Comparison of ENCODE assay signal across 23 cellular contexts in the genomic region with DNA sequence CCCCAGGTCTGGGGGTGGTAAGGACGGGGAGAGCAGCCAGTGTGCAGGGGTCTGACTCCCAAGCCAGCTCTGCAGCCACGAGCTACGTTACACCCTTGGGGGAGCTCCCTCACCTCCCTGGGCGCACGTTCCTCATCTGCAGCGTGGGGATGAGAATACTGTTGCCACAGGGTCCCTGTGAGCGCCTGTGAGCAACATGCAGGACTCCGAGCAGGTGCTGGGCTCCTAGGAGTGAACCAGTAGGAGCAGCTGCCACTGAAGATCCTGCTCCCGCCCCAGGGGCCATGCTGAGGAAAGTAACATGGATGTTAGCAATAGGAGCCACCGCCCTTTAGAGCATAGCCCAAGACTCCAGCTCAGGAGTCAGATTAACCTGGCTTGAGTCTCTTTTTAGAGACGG. TPM values are rescaled to one million over a fixed set of nuclear protein-coding genes. Genes with fewer than 3 reads are reported as not detected.
"Had no signal": no experiment of that assay in that cellular context is flagged by ENCODE, and none has a peak within 500 bp of the region (broad histone marks: within the 10 kb centered on the region; RNA-seq: fewer than 3 reads in every experiment).

No MANE protein-coding gene starts in this region.

- H3K4me1 Mint-ChIP-seq: IgD-negative memory B cell had no signal

- H3K9me3 ChIP-seq: SK-N-SH had no signal

- H3K9me3 Mint-ChIP-seq: IgD-negative memory B cell had no signal

- DNase-seq: Kasumi-1, MM.1S, NCI-H1092 treated with DMSO at 0.1 percent for 48 hours, NCI-H1436, NCI-H187, NCI-H2029, NCI-H2081 treated with DMSO at 0.1 percent for 48 hours, NCI-H2171, NCI-H226, NCI-H446, NCI-H510A, NCI-H524 treated with DMSO at 0.1 percent for 48 hours, NCI-H774, Right ventricle myocardium superior, RPMI8226, SIG-M5, SK-N-SH had no signal

- ATAC-seq: K562 had no signal

- H3K9ac ChIP-seq: KMS-11, SK-N-SH had no signal

- H3K4me3 ChIP-seq: K562 had no signal

- H3K4me2 ChIP-seq: KMS-11, SK-N-SH had no signal

- H3K36me3 Mint-ChIP-seq: IgD-negative memory B cell had no signal

- FAIRE-seq: K562, RCC 7860 had no signal

- H3K27ac Mint-ChIP-seq: IgD-negative memory B cell had no signal

- H3K27ac ChIP-seq: KMS-11 had no signal

RNA-seq across cellular contexts. Expression of gene DNAAF1, which starts 15.9 kb away (rescaled TPM):
- total RNA-seq: HT1080, K562, M059J, Right ventricle myocardium superior had no signal
- polyA plus RNA-seq: IgD-negative memory B cell had no signal

RNA-seq across cellular contexts. Expression of gene ADAD2, which starts 29.9 kb away (rescaled TPM):
- total RNA-seq: HT1080, K562, M059J had no signal
- polyA plus RNA-seq: IgD-negative memory B cell, SK-N-SH had no signal
